In the genomic region with DNA sequence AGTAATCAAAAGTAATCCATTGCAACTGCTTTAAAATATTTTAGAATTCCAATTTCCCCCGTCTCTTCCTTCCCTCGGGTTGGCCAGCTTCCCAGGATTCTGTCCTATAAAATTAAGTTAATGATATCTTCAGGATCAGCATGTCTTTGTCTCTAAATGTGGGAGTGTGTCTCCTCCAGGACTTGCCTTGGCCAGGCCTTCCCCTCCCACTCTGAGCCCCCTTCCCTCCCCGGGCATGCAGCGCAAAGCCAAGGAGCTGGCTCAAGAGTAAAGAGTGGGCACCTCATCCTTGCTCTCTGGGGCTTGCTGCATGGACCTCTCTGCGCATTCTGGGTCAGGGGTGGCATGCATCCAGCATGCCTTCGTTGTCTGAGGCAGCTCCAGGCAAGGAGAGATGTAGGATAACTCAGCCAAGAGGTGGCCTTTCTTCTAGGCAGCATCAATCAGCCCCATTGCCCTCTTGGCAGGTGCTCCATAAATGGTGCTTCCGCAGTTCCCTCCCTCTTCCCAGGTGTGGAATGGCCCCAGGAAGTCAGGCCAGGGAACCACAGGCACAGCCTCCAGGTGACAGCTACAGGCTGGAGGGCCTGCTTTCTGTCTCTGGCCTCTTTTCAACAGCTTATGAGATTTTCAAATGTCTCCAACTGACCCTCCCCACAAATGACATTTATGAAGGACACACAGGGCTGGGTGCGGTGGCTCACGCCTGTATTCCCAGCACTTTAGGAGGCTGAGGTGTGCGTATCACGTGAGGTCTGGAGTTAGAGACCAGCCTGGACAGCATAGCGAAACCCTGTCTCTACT, we compare ENCODE assay signal across 22 cellular contexts.
DNase-seq lines count a peak whose midpoint lies in the region; ATAC-seq and TF ChIP-seq lines count a peak whose summit lies in the region.
"Had no signal": no experiment of that assay in that cellular context is flagged by ENCODE, and none has a peak within 500 bp of the region (broad histone marks: within the 10 kb centered on the region; RNA-seq: fewer than 3 reads in every experiment).

No MANE protein-coding gene starts in this region.

- no peak overlapping the region for H3K4me3 ChIP-seq in hepatocyte
- H3K4me3 ChIP-seq: SJSA1, smooth muscle cell, tibial nerve had no signal

- no peaks in the 10 kb centered on the region for H3K79me2 ChIP-seq in hepatocyte

- intact Hi-C loops in sciatic nerve (cut with DNase I), result no loop called here

- TF ChIP-seq CTCF in hepatocyte (IDR thresholded peaks at IDR 0.05; ENCODE audit: poor library complexity), result no peak

- no peaks in the 10 kb centered on the region for H3K9me3 ChIP-seq in hepatocyte (ENCODE audit: low read depth)
- H3K9me3 ChIP-seq: SJSA1, tibial nerve had no signal

- no peak for ATAC-seq in sciatic nerve
- ATAC-seq in HG02970 (IDR thresholded peaks at IDR 0.05; ENCODE audit: low FRiP score, unreplicated experiment), result no peak
- ATAC-seq in HG02981 (IDR thresholded peaks at IDR 0.05; ENCODE audit: unreplicated experiment), result no peak
- ATAC-seq: activated CD4-positive, alpha-beta T cell treated with anti-CD3 and anti-CD28 coated beads for 36 hours; left lobe of liver; naive thymus-derived CD4-positive, alpha-beta T cell had no signal

- peak overlapping the region; percentile 87 for H3K27ac ChIP-seq in hepatocyte
- H3K27ac ChIP-seq: SJSA1, tibial nerve had no signal

- no peaks in the 10 kb centered on the region for H3K9me2 ChIP-seq in hepatocyte (replicated peaks; ENCODE audit: insufficient read depth)

- H3K27me3 ChIP-seq in hepatocyte, result no peaks in the 10 kb centered on the region
- H3K27me3 ChIP-seq: SJSA1, tibial nerve had no signal

- H3K4me1 ChIP-seq in hepatocyte (ENCODE audit: insufficient read depth), result peaks cover 27% of the 10 kb centered on the region

- no peak overlapping the region for H2AFZ ChIP-seq in hepatocyte

- peak overlapping the region; percentile 6 for H3K4me2 ChIP-seq in hepatocyte
- H3K4me2 ChIP-seq: smooth muscle cell had no signal

- no peaks in the 10 kb centered on the region for H4K20me1 ChIP-seq in hepatocyte (ENCODE audit: insufficient read depth, poor library complexity, severe bottlenecking)

- DNase-seq in EH (ENCODE audit: low read depth) (peak; percentile 58), NCI-H69 (lab: John Stamatoyannopoulos, UW) (peak; percentile 8), hepatocyte (ENCODE audit: low spot score) (no peak), sciatic nerve (ENCODE audit: low spot score) (peak; percentile 33), C1 segment of cervical spinal cord (lab: John Stamatoyannopoulos, UW) (no peak)
- DNase-seq: activated CD4-positive, alpha-beta T cell treated with anti-CD3 and anti-CD28 coated beads for 36 hours; activated CD8-positive, alpha-beta memory T cell treated with anti-CD3 and anti-CD28 coated beads for 24 hours; activated effector memory CD4-positive, alpha-beta T cell treated with Interleukin-2 at 50 U/mL for 16 hours; activated naive CD8-positive, alpha-beta T cell treated with anti-CD3 and anti-CD28 coated beads, Interleukin-2, amount 10 ng/mL, durations not matched to agents 7 days and 5 days; central memory CD4-positive, alpha-beta T cell; DND-41; Kasumi-1; NCI-H146; NCI-H2171; NCI-H510A treated with DMSO at 0.1 percent for 48 hours had no signal

- no peaks in the 10 kb centered on the region for H3K36me3 ChIP-seq in hepatocyte (replicated peaks; ENCODE audit: insufficient read depth, low read depth)
- H3K36me3 ChIP-seq: SJSA1, tibial nerve had no signal

- 79% methylated on average over 12 of the region's 12 CpGs for WGBS in hepatocyte (ENCODE audit: low lambda C conversion rate, missing lambda C conversion rate)

Comparison
In these comparisons a context has a peak if more than half of its experiments do, and no peak if none do; other contexts are left out.
1. DNase-seq: peak in EH (single experiment), NCI-H69 (single experiment) and sciatic nerve (single experiment); none in hepatocyte (single experiment) and C1 segment of cervical spinal cord (0 of 14).